Comparison of ENCODE assay signal across 1 cellular context in the genomic region with DNA sequence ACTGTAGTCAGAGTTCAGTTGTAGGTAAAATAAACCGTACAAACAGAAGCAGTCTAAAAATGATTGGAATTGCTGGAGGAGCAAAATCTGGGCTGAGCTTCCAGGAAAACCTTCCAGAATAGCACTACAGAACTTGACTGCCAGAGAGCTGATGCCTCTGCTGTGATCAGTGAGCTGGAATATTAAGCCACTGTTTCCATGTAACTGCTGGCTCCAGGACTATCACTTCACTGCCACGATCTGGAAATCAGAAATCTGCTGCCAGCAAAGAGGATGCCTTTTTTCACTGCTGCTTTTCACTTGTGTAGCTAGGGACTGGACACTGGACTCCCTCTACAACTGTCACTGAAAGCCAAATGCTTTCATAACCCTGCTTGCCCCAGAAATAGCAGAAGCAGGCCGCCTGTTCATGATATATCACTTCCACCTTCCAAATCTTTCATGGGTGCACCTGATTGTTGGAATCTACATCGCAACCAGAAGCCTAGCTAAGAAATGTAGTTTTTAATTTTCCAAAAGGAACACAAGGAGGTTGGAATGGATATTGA.
TF ChIP-seq lines count a peak whose summit lies in the region.

No MANE protein-coding gene starts in this region.

TF ChIP-seq in GM12878, 131 proteins besides CTCF, POLR2A, EP300 and RAD21:
- TF ChIP-seq SMARCA5 (IDR thresholded peaks at IDR 0.05) = no peak
- TF ChIP-seq, protein P1, sequence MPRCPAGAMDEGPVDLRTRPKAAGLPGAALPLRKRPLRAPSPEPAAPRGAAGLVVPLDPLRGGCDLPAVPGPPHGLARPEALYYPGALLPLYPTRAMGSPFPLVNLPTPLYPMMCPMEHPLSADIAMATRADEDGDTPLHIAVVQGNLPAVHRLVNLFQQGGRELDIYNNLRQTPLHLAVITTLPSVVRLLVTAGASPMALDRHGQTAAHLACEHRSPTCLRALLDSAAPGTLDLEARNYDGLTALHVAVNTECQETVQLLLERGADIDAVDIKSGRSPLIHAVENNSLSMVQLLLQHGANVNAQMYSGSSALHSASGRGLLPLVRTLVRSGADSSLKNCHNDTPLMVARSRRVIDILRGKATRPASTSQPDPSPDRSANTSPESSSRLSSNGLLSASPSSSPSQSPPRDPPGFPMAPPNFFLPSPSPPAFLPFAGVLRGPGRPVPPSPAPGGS (IDR thresholded peaks at IDR 0.05; ENCODE audit: borderline replicate concordance, insufficient read depth, low read depth, low read length, poor library complexity, severe bottlenecking) = no peak
